Comparison of ENCODE assay signal across 8 cellular contexts in genomic region chr20:19937651-19938420, GRCh38.
DNase-seq lines count a peak whose midpoint lies in the region; ATAC-seq and TF ChIP-seq lines count a peak whose summit lies in the region.

No MANE protein-coding gene starts in this region.

- POLR2A ChIA-PET in CD4-positive, alpha-beta memory T cell (lab: Charles Lee; ENCODE audit: partially characterized antibody): interaction anchor here (0.6 kb wide), 1 partner anchor 39 kb away, joined by 4 read pairs; no protein-coding TSS in a partner anchor

- peak overlapping the region in 1 of 2 donors; percentile 28 for H3K4me3 ChIP-seq in CD4-positive, alpha-beta memory T cell (ENCODE audit: low read length in 2 of 2)
- H3K4me3 ChIP-seq in H7 (ENCODE audit: insufficient read depth, low read depth, low read length): no peak overlapping the region

- H3K36me3 Mint-ChIP-seq in CD4-positive, alpha-beta memory T cell: no peaks in the 10 kb centered on the region

- H3K4me1 Mint-ChIP-seq in CD4-positive, alpha-beta memory T cell: peaks cover 18 to 44% (median 29%) of the 10 kb centered on the region in 4 donors

- no peaks in the 10 kb centered on the region for H3K9me3 ChIP-seq in CD4-positive, alpha-beta memory T cell (ENCODE audit: control insufficient read depth in 1 of 2, low read length in 2 of 2)

- in situ Hi-C loops in KBM-7 (cut with MboI; ENCODE audit: low pct_unique_long_range_greater_than_20kb, low sequenced_read_pairs): no loop called here

- H3K9me3 Mint-ChIP-seq in CD4-positive, alpha-beta memory T cell: peaks cover 0 to 1% (median 0%) of the 10 kb centered on the region in 8 donors

- ATAC-seq in GM19468 (IDR thresholded peaks at IDR 0.05; ENCODE audit: extremely low read depth, unreplicated experiment): peak; percentile 79
- ATAC-seq in foreskin keratinocyte: no peak
- no peak for ATAC-seq in GM19328 (IDR thresholded peaks at IDR 0.05; ENCODE audit: unreplicated experiment)

- H3K27me3 ChIP-seq in CD4-positive, alpha-beta memory T cell (ENCODE audit: insufficient read depth, low read length): no peaks in the 10 kb centered on the region
- no peaks in the 10 kb centered on the region for H3K27me3 ChIP-seq in foreskin keratinocyte
- H3K27me3 ChIP-seq in H7 (ENCODE audit: control insufficient read depth, insufficient read depth, low read length): no peaks in the 10 kb centered on the region

- TF ChIP-seq CTCF in foreskin keratinocyte (conservative IDR thresholded peaks at IDR 0.05): no peak

- DNase-seq in CD4-positive, alpha-beta memory T cell: peak; percentile 31 to 56 (median 45)
- DNase-seq in KBM-7 (peak; percentile 29), foreskin keratinocyte (no peak), NCI-H2196 treated with DMSO at 0.1 percent for 48 hours (lab: John Stamatoyannopoulos, UW; ENCODE audit: unreplicated experiment) (no peak), H7 (no peak)
- no peak for DNase-seq in activated effector memory CD4-positive, alpha-beta T cell treated with Interleukin-2 at 50 U/mL for 16 hours

- no peak overlapping the region for H3K27ac ChIP-seq in CD4-positive, alpha-beta memory T cell (ENCODE audit: low read depth, low read length)
- peak overlapping the region; percentile 7 for H3K27ac ChIP-seq in foreskin keratinocyte

- peak overlapping the region; percentile 46 to 84 (median 72) for H3K4me3 Mint-ChIP-seq in CD4-positive, alpha-beta memory T cell

- intact Hi-C loops in CD4-positive, alpha-beta memory T cell (cut with micrococcal nuclease): no loop called here

- H3K36me3 ChIP-seq in CD4-positive, alpha-beta memory T cell (ENCODE audit: insufficient read depth, low read length): no peaks in the 10 kb centered on the region
- H3K36me3 ChIP-seq in H7 (replicated peaks; ENCODE audit: control insufficient read depth, insufficient read depth, low read length): no peaks in the 10 kb centered on the region

- CTCF ChIA-PET in CD4-positive, alpha-beta memory T cell (lab: Charles Lee; ENCODE audit: partially characterized antibody): interaction anchor here (1.0 kb wide), 1 partner anchor 8 kb away, joined by 4 read pairs; no protein-coding TSS in a partner anchor

- H3K4me1 ChIP-seq in CD4-positive, alpha-beta memory T cell (ENCODE audit: insufficient read depth, low read length): peaks cover 18% of the 10 kb centered on the region
- H3K4me1 ChIP-seq in foreskin keratinocyte: peaks cover 12% of the 10 kb centered on the region

- H3K27me3 Mint-ChIP-seq in CD4-positive, alpha-beta memory T cell: peaks cover 3 to 5% of the 10 kb centered on the region in 2 donors

- H3K27ac Mint-ChIP-seq in CD4-positive, alpha-beta memory T cell: peak overlapping the region; percentile 26 to 91 (median 83)

Comparison
In these comparisons a context has a peak if more than half of its experiments do, and no peak if none do; other contexts are left out.
1. DNase-seq: peak in CD4-positive, alpha-beta memory T cell (5 of 5) and KBM-7 (single experiment); none in foreskin keratinocyte (0 of 2), NCI-H2196 treated with DMSO at 0.1 percent for 48 hours (single experiment), H7 (single experiment) and activated effector memory CD4-positive, alpha-beta T cell treated with Interleukin-2 at 50 U/mL for 16 hours (single experiment).